10 cellular contexts compared by ENCODE assay signal in the genomic region with DNA sequence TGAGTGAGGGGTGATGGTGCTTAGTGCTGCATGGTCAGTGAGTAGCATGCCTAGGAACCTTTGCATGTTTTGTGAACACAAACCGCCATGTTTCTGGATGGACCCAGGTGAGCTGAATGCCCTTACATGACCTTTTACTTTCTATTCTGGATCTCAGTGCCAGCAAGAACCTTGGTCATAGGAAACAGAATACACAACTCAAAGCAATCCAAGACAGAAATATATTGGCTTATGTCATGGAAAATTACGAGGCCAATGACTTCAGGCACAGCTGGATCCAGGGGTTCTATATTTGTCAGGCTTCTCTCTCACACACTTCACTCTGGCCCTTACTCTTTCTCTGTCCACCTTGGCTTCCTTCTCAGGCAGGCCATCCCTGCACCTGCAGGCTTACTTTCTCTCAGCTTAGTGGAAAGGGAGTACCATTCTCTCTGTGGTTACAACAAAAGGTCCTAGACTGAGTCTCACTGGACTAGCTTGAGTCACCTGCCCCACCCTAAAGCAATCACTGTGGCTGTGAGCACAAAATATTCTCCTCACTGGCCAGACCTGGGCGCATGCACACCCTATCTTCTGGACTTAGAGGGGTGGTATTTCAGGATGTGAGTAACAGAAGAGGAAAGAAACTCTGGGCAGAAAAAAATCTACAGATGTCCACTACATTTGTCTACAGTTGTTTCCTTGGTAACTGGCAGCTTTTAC.
A peak's percentile ranks its signal among the peaks of the same experiment; 100 is the strongest.
DNase-seq lines count a peak whose midpoint lies in the region; TF ChIP-seq lines count a peak whose summit lies in the region.
"Had no signal": no experiment of that assay in that cellular context is flagged by ENCODE, and none has a peak within 500 bp of the region (broad histone marks: within the 10 kb centered on the region; RNA-seq: fewer than 3 reads in every experiment).

No MANE protein-coding gene starts in this region.

- H3K4me3 ChIP-seq in ACC112 (ENCODE audit: low read depth, low read length) (no peak overlapping the region), HFF-Myc (replicated peaks; ENCODE audit: low read depth, low read length) (no peak overlapping the region)
- H3K4me3 ChIP-seq: hepatocyte had no signal

- no peaks in the 10 kb centered on the region for H3K27me3 Mint-ChIP-seq in activated naive CD8-positive, alpha-beta T cell

- H3K36me3 Mint-ChIP-seq in activated naive CD8-positive, alpha-beta T cell: no peaks in the 10 kb centered on the region

- H3K27ac ChIP-seq in ACC112 (ENCODE audit: low read depth, low read length): peak overlapping the region; percentile 57
- H3K27ac ChIP-seq: hepatocyte had no signal

- H3K4me3 Mint-ChIP-seq in activated naive CD8-positive, alpha-beta T cell: no peak overlapping the region

- no peaks in the 10 kb centered on the region for H3K27me3 ChIP-seq in ACC112 (ENCODE audit: insufficient read depth, low read length)
- H3K27me3 ChIP-seq: hepatocyte had no signal

- TF ChIP-seq CTCF in HFF-Myc (IDR thresholded peaks at IDR 0.05; ENCODE audit: low read depth, low read length, missing control alignments): no peak

- H3K27ac Mint-ChIP-seq in activated naive CD8-positive, alpha-beta T cell: peak overlapping the region; percentile 83

- H2AFZ ChIP-seq in ACC112 (ENCODE audit: low read length, unreplicated experiment): no peak overlapping the region
- H2AFZ ChIP-seq: hepatocyte had no signal

- H3K4me1 ChIP-seq in ACC112 (ENCODE audit: control insufficient read depth, insufficient read depth, low read length, unreplicated experiment): peaks cover 14% of the 10 kb centered on the region

- H3K4me1 Mint-ChIP-seq in activated naive CD8-positive, alpha-beta T cell (ENCODE audit: low read depth): peaks cover 22% of the 10 kb centered on the region

- H3K36me3 ChIP-seq in ACC112 (ENCODE audit: insufficient read depth, low read length): no peaks in the 10 kb centered on the region; the same call in 1 of the 2 replicates

- DNase-seq in HFF-Myc (ENCODE audit: extremely low read depth, low read depth) (peak; percentile 17), kidney tubule cell (ENCODE audit: low spot score) (peak; percentile 50), iPS-NIHi11 (ENCODE audit: low spot score) (no peak), NCI-H748 (lab: John Stamatoyannopoulos, UW; ENCODE audit: unreplicated experiment) (no peak)
- no peak for DNase-seq in stimulated activated CD8-positive, alpha-beta memory T cell treated with anti-CD3 and anti-CD28 coated beads, Interleukin-4, amount 100 ng/mL, for 48 hours
- DNase-seq in stimulated activated naive CD4-positive, alpha-beta T cell (lab: John Stamatoyannopoulos, UW): no peak
- DNase-seq: NCI-H1417 treated with DMSO at 0.1 percent for 48 hours had no signal

- no peaks in the 10 kb centered on the region for H3K9me3 Mint-ChIP-seq in activated naive CD8-positive, alpha-beta T cell (ENCODE audit: low read depth)

- H3K79me2 ChIP-seq in ACC112 (ENCODE audit: control insufficient read depth, insufficient read depth, low read length, unreplicated experiment): no peaks in the 10 kb centered on the region
- H3K79me2 ChIP-seq: hepatocyte had no signal

Comparison
In these comparisons a context has a peak if more than half of its experiments do, and no peak if none do; other contexts are left out.
1. DNase-seq: peak in HFF-Myc (single experiment) and kidney tubule cell (single experiment); none in iPS-NIHi11 (single experiment), stimulated activated CD8-positive, alpha-beta memory T cell treated with anti-CD3 and anti-CD28 coated beads, Interleukin-4, amount 100 ng/mL, for 48 hours (single experiment), NCI-H748 (single experiment) and stimulated activated naive CD4-positive, alpha-beta T cell (0 of 6).